ENCODE assay signal across 1 cellular context in the genomic region with DNA sequence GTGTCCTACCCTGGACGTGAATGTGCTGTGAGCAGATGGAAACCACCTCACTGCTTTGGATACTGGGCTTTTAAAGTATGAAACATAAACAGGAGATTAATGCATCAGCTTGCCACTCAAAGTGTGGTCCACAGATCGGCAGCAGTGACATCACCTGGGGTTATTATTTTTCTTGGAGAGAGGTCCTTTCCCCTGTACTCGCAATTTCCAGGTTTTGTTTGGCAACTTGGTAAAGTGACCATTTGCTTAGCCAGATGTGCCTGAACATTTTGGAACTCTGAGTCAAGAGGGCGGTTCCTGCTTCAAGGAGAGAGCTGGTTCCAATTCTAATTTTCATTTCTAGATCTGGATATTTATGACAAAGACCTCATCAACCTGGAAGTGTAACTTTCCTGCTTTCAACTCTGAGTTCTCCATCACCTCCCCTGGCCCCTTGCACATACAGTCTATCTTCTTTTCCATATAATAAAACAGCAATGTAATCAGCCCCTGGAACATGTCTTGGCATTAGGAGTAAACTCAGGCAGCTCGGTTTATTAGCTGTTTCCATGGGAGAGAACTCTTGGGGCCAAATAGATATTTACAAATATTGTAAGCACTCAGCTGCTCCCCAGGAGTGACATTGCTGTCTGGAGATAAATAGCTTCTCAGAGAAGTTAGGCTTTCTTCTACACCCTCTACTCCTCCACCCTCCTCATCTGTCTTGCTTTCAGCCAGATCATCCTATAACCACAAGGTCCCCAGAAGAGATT.
TF ChIP-seq lines count a peak whose summit lies in the region.

No MANE protein-coding gene starts in this region.

TF ChIP-seq in GM23338, 12 proteins besides CTCF, POLR2A, EP300 and RAD21 (continued from another document):
- TF ChIP-seq, protein P1, sequence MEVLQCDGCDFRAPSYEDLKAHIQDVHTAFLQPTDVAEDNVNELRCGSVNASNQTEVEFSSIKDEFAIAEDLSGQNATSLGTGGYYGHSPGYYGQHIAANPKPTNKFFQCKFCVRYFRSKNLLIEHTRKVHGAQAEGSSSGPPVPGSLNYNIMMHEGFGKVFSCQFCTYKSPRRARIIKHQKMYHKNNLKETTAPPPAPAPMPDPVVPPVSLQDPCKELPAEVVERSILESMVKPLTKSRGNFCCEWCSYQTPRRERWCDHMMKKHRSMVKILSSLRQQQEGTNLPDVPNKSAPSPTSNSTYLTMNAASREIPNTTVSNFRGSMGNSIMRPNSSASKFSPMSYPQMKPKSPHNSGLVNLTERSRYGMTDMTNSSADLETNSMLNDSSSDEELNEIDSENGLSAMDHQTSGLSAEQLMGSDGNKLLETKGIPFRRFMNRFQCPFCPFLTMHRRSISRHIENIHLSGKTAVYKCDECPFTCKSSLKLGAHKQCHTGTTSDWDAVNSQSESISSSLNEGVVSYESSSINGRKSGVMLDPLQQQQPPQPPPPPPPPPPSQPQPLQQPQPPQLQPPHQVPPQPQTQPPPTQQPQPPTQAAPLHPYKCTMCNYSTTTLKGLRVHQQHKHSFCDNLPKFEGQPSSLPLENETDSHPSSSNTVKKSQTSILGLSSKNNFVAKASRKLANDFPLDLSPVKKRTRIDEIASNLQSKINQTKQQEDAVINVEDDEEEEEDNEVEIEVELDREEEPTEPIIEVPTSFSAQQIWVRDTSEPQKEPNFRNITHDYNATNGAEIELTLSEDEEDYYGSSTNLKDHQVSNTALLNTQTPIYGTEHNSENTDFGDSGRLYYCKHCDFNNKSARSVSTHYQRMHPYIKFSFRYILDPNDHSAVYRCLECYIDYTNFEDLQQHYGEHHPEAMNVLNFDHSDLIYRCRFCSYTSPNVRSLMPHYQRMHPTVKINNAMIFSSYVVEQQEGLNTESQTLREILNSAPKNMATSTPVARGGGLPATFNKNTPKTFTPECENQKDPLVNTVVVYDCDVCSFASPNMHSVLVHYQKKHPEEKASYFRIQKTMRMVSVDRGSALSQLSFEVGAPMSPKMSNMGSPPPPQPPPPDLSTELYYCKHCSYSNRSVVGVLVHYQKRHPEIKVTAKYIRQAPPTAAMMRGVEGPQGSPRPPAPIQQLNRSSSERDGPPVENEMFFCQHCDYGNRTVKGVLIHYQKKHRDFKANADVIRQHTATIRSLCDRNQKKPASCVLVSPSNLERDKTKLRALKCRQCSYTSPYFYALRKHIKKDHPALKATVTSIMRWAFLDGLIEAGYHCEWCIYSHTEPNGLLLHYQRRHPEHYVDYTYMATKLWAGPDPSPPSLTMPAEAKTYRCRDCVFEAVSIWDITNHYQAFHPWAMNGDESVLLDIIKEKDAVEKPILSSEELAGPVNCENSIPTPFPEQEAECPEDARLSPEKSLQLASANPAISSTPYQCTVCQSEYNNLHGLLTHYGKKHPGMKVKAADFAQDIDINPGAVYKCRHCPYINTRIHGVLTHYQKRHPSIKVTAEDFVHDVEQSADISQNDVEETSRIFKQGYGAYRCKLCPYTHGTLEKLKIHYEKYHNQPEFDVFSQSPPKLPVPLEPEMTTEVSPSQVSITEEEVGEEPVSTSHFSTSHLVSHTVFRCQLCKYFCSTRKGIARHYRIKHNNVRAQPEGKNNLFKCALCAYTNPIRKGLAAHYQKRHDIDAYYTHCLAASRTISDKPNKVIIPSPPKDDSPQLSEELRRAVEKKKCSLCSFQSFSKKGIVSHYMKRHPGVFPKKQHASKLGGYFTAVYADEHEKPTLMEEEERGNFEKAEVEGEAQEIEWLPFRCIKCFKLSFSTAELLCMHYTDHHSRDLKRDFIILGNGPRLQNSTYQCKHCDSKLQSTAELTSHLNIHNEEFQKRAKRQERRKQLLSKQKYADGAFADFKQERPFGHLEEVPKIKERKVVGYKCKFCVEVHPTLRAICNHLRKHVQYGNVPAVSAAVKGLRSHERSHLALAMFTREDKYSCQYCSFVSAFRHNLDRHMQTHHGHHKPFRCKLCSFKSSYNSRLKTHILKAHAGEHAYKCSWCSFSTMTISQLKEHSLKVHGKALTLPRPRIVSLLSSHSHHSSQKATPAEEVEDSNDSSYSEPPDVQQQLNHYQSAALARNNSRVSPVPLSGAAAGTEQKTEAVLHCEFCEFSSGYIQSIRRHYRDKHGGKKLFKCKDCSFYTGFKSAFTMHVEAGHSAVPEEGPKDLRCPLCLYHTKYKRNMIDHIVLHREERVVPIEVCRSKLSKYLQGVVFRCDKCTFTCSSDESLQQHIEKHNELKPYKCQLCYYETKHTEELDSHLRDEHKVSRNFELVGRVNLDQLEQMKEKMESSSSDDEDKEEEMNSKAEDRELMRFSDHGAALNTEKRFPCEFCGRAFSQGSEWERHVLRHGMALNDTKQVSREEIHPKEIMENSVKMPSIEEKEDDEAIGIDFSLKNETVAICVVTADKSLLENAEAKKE (CRISPR knock-in tag; IDR thresholded peaks at IDR 0.05): no peak
- TF ChIP-seq, protein P2, sequence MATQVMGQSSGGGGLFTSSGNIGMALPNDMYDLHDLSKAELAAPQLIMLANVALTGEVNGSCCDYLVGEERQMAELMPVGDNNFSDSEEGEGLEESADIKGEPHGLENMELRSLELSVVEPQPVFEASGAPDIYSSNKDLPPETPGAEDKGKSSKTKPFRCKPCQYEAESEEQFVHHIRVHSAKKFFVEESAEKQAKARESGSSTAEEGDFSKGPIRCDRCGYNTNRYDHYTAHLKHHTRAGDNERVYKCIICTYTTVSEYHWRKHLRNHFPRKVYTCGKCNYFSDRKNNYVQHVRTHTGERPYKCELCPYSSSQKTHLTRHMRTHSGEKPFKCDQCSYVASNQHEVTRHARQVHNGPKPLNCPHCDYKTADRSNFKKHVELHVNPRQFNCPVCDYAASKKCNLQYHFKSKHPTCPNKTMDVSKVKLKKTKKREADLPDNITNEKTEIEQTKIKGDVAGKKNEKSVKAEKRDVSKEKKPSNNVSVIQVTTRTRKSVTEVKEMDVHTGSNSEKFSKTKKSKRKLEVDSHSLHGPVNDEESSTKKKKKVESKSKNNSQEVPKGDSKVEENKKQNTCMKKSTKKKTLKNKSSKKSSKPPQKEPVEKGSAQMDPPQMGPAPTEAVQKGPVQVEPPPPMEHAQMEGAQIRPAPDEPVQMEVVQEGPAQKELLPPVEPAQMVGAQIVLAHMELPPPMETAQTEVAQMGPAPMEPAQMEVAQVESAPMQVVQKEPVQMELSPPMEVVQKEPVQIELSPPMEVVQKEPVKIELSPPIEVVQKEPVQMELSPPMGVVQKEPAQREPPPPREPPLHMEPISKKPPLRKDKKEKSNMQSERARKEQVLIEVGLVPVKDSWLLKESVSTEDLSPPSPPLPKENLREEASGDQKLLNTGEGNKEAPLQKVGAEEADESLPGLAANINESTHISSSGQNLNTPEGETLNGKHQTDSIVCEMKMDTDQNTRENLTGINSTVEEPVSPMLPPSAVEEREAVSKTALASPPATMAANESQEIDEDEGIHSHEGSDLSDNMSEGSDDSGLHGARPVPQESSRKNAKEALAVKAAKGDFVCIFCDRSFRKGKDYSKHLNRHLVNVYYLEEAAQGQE (IDR thresholded peaks at IDR 0.05; ENCODE audit: unreplicated experiment): no peak
- TF ChIP-seq EZH2phosphoT487 (IDR thresholded peaks at IDR 0.05; ENCODE audit: unreplicated experiment) (no peak), EZH2 (IDR thresholded peaks at IDR 0.05; ENCODE audit: low read depth, unreplicated experiment) (no peak), ZNF114 (CRISPR knock-in tag; IDR thresholded peaks at IDR 0.05) (no peak), JUNB (IDR thresholded peaks at IDR 0.05; ENCODE audit: unreplicated experiment) (no peak), ZNF331 (CRISPR knock-in tag; IDR thresholded peaks at IDR 0.05; ENCODE audit: low read depth) (no peak), NANOG (IDR thresholded peaks at IDR 0.05; ENCODE audit: borderline replicate concordance) (no peak)
